10 cellular contexts compared by ENCODE assay signal in genomic region chr5:145587308-145588071, GRCh38.
DNase-seq lines count a peak whose midpoint lies in the region; ATAC-seq and TF ChIP-seq lines count a peak whose summit lies in the region.
"Had no signal": no experiment of that assay in that cellular context is flagged by ENCODE, and none has a peak within 500 bp of the region (broad histone marks: within the 10 kb centered on the region; RNA-seq: fewer than 3 reads in every experiment).

No MANE protein-coding gene starts in this region.

- peak overlapping the region; percentile 49 for H3K27ac Mint-ChIP-seq in activated naive CD8-positive, alpha-beta T cell treated with anti-CD3 and anti-CD28 coated beads, Interleukin-2, amount 50 U/mL, for 24 hours
- H3K27ac Mint-ChIP-seq in activated naive CD8-positive, alpha-beta T cell treated with anti-CD3 and anti-CD28 coated beads for 36 hours: no peak overlapping the region
- no peak overlapping the region for H3K27ac Mint-ChIP-seq in stimulated activated effector memory CD8-positive, alpha-beta T cell treated with anti-CD3 and anti-CD28 coated beads, Interleukin-12 subunit alpha, Interleukin-12 subunit beta, amount 100 ng/mL, for 72 hours

- TF ChIP-seq CTCF in fibroblast of pulmonary artery (IDR thresholded peaks at IDR 0.05; ENCODE audit: low read length, missing control alignments): no peak

- peaks cover 15% of the 10 kb centered on the region for H3K9me3 Mint-ChIP-seq in activated naive CD8-positive, alpha-beta T cell treated with anti-CD3 and anti-CD28 coated beads, Interleukin-2, amount 50 U/mL, for 24 hours
- H3K9me3 Mint-ChIP-seq in activated naive CD8-positive, alpha-beta T cell treated with anti-CD3 and anti-CD28 coated beads for 36 hours: peaks cover 9% of the 10 kb centered on the region
- peaks cover 3% of the 10 kb centered on the region for H3K9me3 Mint-ChIP-seq in stimulated activated effector memory CD8-positive, alpha-beta T cell treated with anti-CD3 and anti-CD28 coated beads, Interleukin-12 subunit alpha, Interleukin-12 subunit beta, amount 100 ng/mL, for 72 hours

- H3K27ac ChIP-seq in SJSA1: peak overlapping the region; percentile 22
- H3K27ac ChIP-seq: BLaER1 treated with 17β-estradiol and CSF1 and Interleukin-3, amounts not matched to agents 10 nM and 100 nM had no signal

- no peak overlapping the region for H3K4me3 ChIP-seq in SJSA1
- H3K4me3 ChIP-seq in fibroblast of pulmonary artery (replicated peaks; ENCODE audit: low read depth, low read length): no peak overlapping the region
- H3K4me3 ChIP-seq: BLaER1 treated with 17β-estradiol and CSF1 and Interleukin-3, amounts not matched to agents 10 nM and 100 nM had no signal

- no peak overlapping the region for H3K4me3 Mint-ChIP-seq in activated naive CD8-positive, alpha-beta T cell treated with anti-CD3 and anti-CD28 coated beads, Interleukin-2, amount 50 U/mL, for 24 hours
- H3K4me3 Mint-ChIP-seq in activated naive CD8-positive, alpha-beta T cell treated with anti-CD3 and anti-CD28 coated beads for 36 hours: no peak overlapping the region
- no peak overlapping the region for H3K4me3 Mint-ChIP-seq in stimulated activated effector memory CD8-positive, alpha-beta T cell treated with anti-CD3 and anti-CD28 coated beads, Interleukin-12 subunit alpha, Interleukin-12 subunit beta, amount 100 ng/mL, for 72 hours

- H3K27me3 ChIP-seq in SJSA1 (replicated peaks): no peaks in the 10 kb centered on the region
- H3K27me3 ChIP-seq: BLaER1 treated with 17β-estradiol and CSF1 and Interleukin-3, amounts not matched to agents 10 nM and 100 nM had no signal

- ATAC-seq in activated naive CD8-positive, alpha-beta T cell treated with anti-CD3 and anti-CD28 coated beads, Interleukin-2, amount 50 U/mL, for 24 hours: peak; percentile 79
- peak; percentile 52 for ATAC-seq in stimulated activated effector memory CD8-positive, alpha-beta T cell treated with anti-CD3 and anti-CD28 coated beads, Interleukin-12 subunit alpha, Interleukin-12 subunit beta, amount 100 ng/mL, for 72 hours
- ATAC-seq in HG03469 (IDR thresholded peaks at IDR 0.05; ENCODE audit: unreplicated experiment): no peak

- H3K27me3 Mint-ChIP-seq in activated naive CD8-positive, alpha-beta T cell treated with anti-CD3 and anti-CD28 coated beads, Interleukin-2, amount 50 U/mL, for 24 hours: no peaks in the 10 kb centered on the region
- H3K27me3 Mint-ChIP-seq in activated naive CD8-positive, alpha-beta T cell treated with anti-CD3 and anti-CD28 coated beads for 36 hours: no peaks in the 10 kb centered on the region

- H3K36me3 Mint-ChIP-seq in activated naive CD8-positive, alpha-beta T cell treated with anti-CD3 and anti-CD28 coated beads, Interleukin-2, amount 50 U/mL, for 24 hours (ENCODE audit: low read depth): no peaks in the 10 kb centered on the region
- H3K36me3 Mint-ChIP-seq in activated naive CD8-positive, alpha-beta T cell treated with anti-CD3 and anti-CD28 coated beads for 36 hours: no peaks in the 10 kb centered on the region
- no peaks in the 10 kb centered on the region for H3K36me3 Mint-ChIP-seq in stimulated activated effector memory CD8-positive, alpha-beta T cell treated with anti-CD3 and anti-CD28 coated beads, Interleukin-12 subunit alpha, Interleukin-12 subunit beta, amount 100 ng/mL, for 72 hours

- DNase-seq in activated naive CD8-positive, alpha-beta T cell treated with anti-CD3 and anti-CD28 coated beads, Interleukin-2, amount 50 U/mL, for 24 hours: no peak
- no peak for DNase-seq in activated naive CD8-positive, alpha-beta T cell treated with anti-CD3 and anti-CD28 coated beads for 36 hours
- peak in 1 of 2 experiments; percentile 61 for DNase-seq in SJSA1 (ENCODE audit: low read depth in 1 of 2, low spot score in 2 of 2)
- peak; percentile 83 for DNase-seq in fibroblast of pulmonary artery (ENCODE audit: low read depth)
- no peak for DNase-seq in stimulated activated effector memory CD8-positive, alpha-beta T cell treated with anti-CD3 and anti-CD28 coated beads, Interleukin-12 subunit alpha, Interleukin-12 subunit beta, amount 100 ng/mL, for 72 hours (ENCODE audit: low spot score in 2 of 2)
- DNase-seq in NCI-H1417 treated with DMSO at 0.1 percent for 48 hours (lab: John Stamatoyannopoulos, UW): no peak
- DNase-seq in amygdala (lab: John Stamatoyannopoulos, UW): no peak
- DNase-seq: NCI-H526 had no signal

- peaks cover 10% of the 10 kb centered on the region for H3K4me1 Mint-ChIP-seq in activated naive CD8-positive, alpha-beta T cell treated with anti-CD3 and anti-CD28 coated beads, Interleukin-2, amount 50 U/mL, for 24 hours
- peaks cover 4% of the 10 kb centered on the region for H3K4me1 Mint-ChIP-seq in activated naive CD8-positive, alpha-beta T cell treated with anti-CD3 and anti-CD28 coated beads for 36 hours
- no peaks in the 10 kb centered on the region for H3K4me1 Mint-ChIP-seq in stimulated activated effector memory CD8-positive, alpha-beta T cell treated with anti-CD3 and anti-CD28 coated beads, Interleukin-12 subunit alpha, Interleukin-12 subunit beta, amount 100 ng/mL, for 72 hours

- H3K36me3 ChIP-seq in SJSA1: no peaks in the 10 kb centered on the region
- H3K36me3 ChIP-seq: BLaER1 treated with 17β-estradiol and CSF1 and Interleukin-3, amounts not matched to agents 10 nM and 100 nM had no signal

- H3K9me3 ChIP-seq in SJSA1 (replicated peaks): no peaks in the 10 kb centered on the region

- H3K4me1 ChIP-seq in SJSA1 (replicated peaks): peaks cover 12% of the 10 kb centered on the region
- H3K4me1 ChIP-seq: BLaER1 treated with 17β-estradiol and CSF1 and Interleukin-3, amounts not matched to agents 10 nM and 100 nM had no signal
